1 cellular context compared by ENCODE assay signal in genomic region chr6:43916091-43916923, GRCh38.
A peak's percentile ranks its signal among the peaks of the same experiment; 100 is the strongest.
TF ChIP-seq lines count a peak whose summit lies in the region.

No MANE protein-coding gene starts in this region.

TF ChIP-seq in K562, 482 proteins besides CTCF, POLR2A, EP300 and RAD21 (continued from another document):
- no peak for TF ChIP-seq E4F1 (CRISPR knock-in tag; IDR thresholded peaks at IDR 0.05; ENCODE audit: borderline replicate concordance)
- TF ChIP-seq CHD4 (IDR thresholded peaks at IDR 0.05; ENCODE audit: insufficient read depth, insufficient replicate concordance, low read depth, low read length, poor library complexity, severe bottlenecking) = no peak
- no peak for TF ChIP-seq TAF15 (IDR thresholded peaks at IDR 0.05; ENCODE audit: low read depth, low read length)
- no peak for TF ChIP-seq THRA (IDR thresholded peaks at IDR 0.05)
- peak; percentile 91 for TF ChIP-seq DMBX1 (CRISPR knock-in tag; IDR thresholded peaks at IDR 0.05; ENCODE audit: borderline replicate concordance)
- no peak for TF ChIP-seq RBM17 (IDR thresholded peaks at IDR 0.05; ENCODE audit: borderline replicate concordance, low read depth, low read length)
- no peak for TF ChIP-seq HDAC1 (IDR thresholded peaks at IDR 0.05)
- TF ChIP-seq NR0B1 (IDR thresholded peaks at IDR 0.05; ENCODE audit: partially characterized antibody) = no peak
- TF ChIP-seq ZNF277 (CRISPR knock-in tag; IDR thresholded peaks at IDR 0.05; ENCODE audit: borderline replicate concordance) = no peak
- TF ChIP-seq RBM39 (optimal IDR thresholded peaks at IDR 0.05; ENCODE audit: low read depth, low read length) = no peak
- peak; percentile 79; the same call in 1 of the 2 replicates for TF ChIP-seq ZNF589 (CRISPR knock-in tag; IDR thresholded peaks at IDR 0.05; ENCODE audit: low read depth)
- TF ChIP-seq ERF (CRISPR knock-in tag; IDR thresholded peaks at IDR 0.05) = no peak
- no peak for TF ChIP-seq ETV6 (IDR thresholded peaks at IDR 0.05; ENCODE audit: borderline replicate concordance in 1 of 2, low read depth in 2 of 2, low read length in 1 of 2)
- TF ChIP-seq ETV6 (CRISPR knock-in tag; IDR thresholded peaks at IDR 0.05; ENCODE audit: borderline replicate concordance) = no peak
- TF ChIP-seq TFAP4 (CRISPR knock-in tag; IDR thresholded peaks at IDR 0.05; ENCODE audit: borderline replicate concordance) = 0 out of 2 replicates have a peak, but pooled peaks have one; percentile 6
- TF ChIP-seq GTF2E2 (tag; IDR thresholded peaks at IDR 0.05) = peak; percentile 15; the same call in 1 of the 2 replicates
- peak; percentile 92 for TF ChIP-seq ZNF584 (CRISPR knock-in tag; IDR thresholded peaks at IDR 0.05; ENCODE audit: low read depth)
- peak; percentile 63 for TF ChIP-seq ZFX (CRISPR knock-in tag; IDR thresholded peaks at IDR 0.05)
- no peak for TF ChIP-seq CBX8 (IDR thresholded peaks at IDR 0.05; ENCODE audit: borderline replicate concordance, extremely low read depth, low read depth, low read length, poor library complexity, severe bottlenecking)
- no peak for TF ChIP-seq SRSF9 (IDR thresholded peaks at IDR 0.05; ENCODE audit: borderline replicate concordance, low read depth, low read length)
- TF ChIP-seq ZNF830 (CRISPR knock-in tag; IDR thresholded peaks at IDR 0.05) = no peak
- no peak for TF ChIP-seq ID3 (CRISPR knock-in tag; IDR thresholded peaks at IDR 0.05)
- peak; percentile 57; the same call in 1 of the 2 replicates for TF ChIP-seq ID3 (tag; IDR thresholded peaks at IDR 0.05)
- no peak for TF ChIP-seq ZBTB43 (CRISPR knock-in tag; IDR thresholded peaks at IDR 0.05)
- no peak for TF ChIP-seq HLTF (IDR thresholded peaks at IDR 0.05)
- no peak for TF ChIP-seq ZBTB2 (IDR thresholded peaks at IDR 0.05)
- peak; percentile 77; the same call in 1 of the 2 replicates for TF ChIP-seq ZNF175 (CRISPR knock-in tag; IDR thresholded peaks at IDR 0.05; ENCODE audit: low read depth)
- TF ChIP-seq RBM14 (IDR thresholded peaks at IDR 0.05; ENCODE audit: borderline replicate concordance, insufficient read depth, low read depth, low read length) = no peak
- TF ChIP-seq ZNF354B (CRISPR knock-in tag; IDR thresholded peaks at IDR 0.05) = 0 out of 2 replicates have a peak, but pooled peaks have one; percentile 5
- no peak for TF ChIP-seq E2F1 (CRISPR knock-in tag; IDR thresholded peaks at IDR 0.05)
- TF ChIP-seq MTA3 (IDR thresholded peaks at IDR 0.05; ENCODE audit: borderline replicate concordance) = 0 out of 2 replicates have a peak, but pooled peaks have one; percentile 59
- no peak for TF ChIP-seq HNRNPH1 (optimal IDR thresholded peaks at IDR 0.05; ENCODE audit: low read depth, low read length)
- TF ChIP-seq GTF3C2 (IDR thresholded peaks at IDR 0.05; ENCODE audit: borderline replicate concordance, extremely low read depth, insufficient read length) = no peak
- TF ChIP-seq ELK1 (CRISPR knock-in tag; IDR thresholded peaks at IDR 0.05) = no peak
- TF ChIP-seq ZNF282 (CRISPR knock-in tag; IDR thresholded peaks at IDR 0.05) = no peak
- TF ChIP-seq MECOM (CRISPR knock-in tag; IDR thresholded peaks at IDR 0.05) = 0 out of 2 replicates have a peak, but pooled peaks have one; percentile 42
- peak; percentile 90 for TF ChIP-seq ZNF766 (CRISPR knock-in tag; conservative IDR thresholded peaks at IDR 0.05)
- TF ChIP-seq SNIP1 (IDR thresholded peaks at IDR 0.05; ENCODE audit: low read depth) = no peak
- TF ChIP-seq HMGN3 (IDR thresholded peaks at IDR 0.05; ENCODE audit: borderline replicate concordance, extremely low read depth, insufficient read length, low read depth, low read length) = no peak
TF ChIP-seq in K562: peak in this region for 104.
